ENCODE assay signal across 18 cellular contexts in the genomic region with DNA sequence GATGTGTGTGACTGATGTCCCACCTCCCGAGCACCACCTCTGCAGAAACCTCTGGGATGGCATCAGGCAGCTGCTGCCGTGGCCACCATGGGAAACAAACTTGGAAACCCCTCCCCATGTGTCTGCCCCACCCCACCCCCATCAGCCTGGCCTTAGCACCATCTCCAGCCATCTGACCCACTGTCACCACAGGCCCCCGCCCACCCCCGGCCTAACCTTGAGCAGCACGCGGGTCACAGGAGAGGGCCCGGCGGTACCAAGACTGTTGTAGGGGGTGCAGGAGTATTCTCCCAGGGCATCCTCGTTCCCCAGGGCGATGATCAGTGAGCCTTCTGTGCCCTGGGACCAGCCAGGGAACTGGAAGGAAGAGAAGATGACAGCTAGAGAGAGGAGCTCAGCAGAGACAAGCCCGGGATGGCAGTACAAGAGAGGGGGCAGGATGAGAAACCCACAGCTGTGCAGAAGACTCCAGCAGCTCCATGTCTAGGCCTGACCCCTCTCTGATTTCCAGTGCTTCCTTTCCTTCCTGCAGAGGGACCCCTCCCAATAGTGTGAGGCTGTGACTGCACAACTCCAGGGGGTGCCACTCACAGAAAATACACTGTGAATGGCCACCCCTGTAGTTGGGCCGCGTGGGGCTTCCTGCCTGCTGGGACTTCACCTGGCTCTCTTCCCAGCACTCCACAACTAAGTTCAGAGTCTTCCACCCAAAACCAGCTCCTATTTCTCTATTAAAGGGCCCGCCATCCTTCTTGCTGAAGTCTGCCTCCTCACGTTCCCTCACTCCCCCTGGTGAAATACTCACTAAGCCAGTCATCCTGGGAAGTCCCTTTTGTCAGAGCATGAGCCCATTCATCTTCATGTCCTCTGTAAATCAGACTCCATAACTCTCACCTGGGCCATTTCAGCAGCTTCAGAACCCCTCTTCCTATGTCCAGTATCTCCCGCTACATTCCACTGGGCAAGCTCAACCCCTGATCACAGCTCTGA. TPM values are rescaled to one million over a fixed set of nuclear protein-coding genes. Genes with fewer than 3 reads are reported as not detected.
DNase-seq lines count a peak whose midpoint lies in the region; ATAC-seq and TF ChIP-seq lines count a peak whose summit lies in the region.
"Had no signal": no experiment of that assay in that cellular context is flagged by ENCODE, and none has a peak within 500 bp of the region (broad histone marks: within the 10 kb centered on the region; RNA-seq: fewer than 3 reads in every experiment).

No MANE protein-coding gene starts in this region.

- TF ChIP-seq POLR2A in IMR-90 (IDR thresholded peaks at IDR 0.05; ENCODE audit: low read depth, low read length) = no peak

- no peak overlapping the region for H2BK5ac ChIP-seq in IMR-90 (ENCODE audit: low read depth, low read length, poor library complexity, severe bottlenecking)

- H2BK15ac ChIP-seq in IMR-90 (ENCODE audit: low read depth, low read length) = no peak overlapping the region

- DNase-seq in IMR-90 (peak; percentile 26), mammary epithelial cell (peak; percentile 64), neural progenitor cell (ENCODE audit: low spot score) (no peak), COLO668 (lab: John Stamatoyannopoulos, UW; ENCODE audit: unreplicated experiment) (no peak), cerebellar nuclear complex (lab: John Stamatoyannopoulos, UW) (no peak)
- DNase-seq: activated CD8-positive, alpha-beta T cell treated with anti-CD3 and anti-CD28 coated beads, Interleukin-2, amount 10 ng/mL, durations not matched to agents 7 days and 5 days; activated T-cell treated with anti-CD3 and anti-CD28 coated beads, Interleukin-2, amount 50 U/mL, for 48 hours; effector CD4-positive, alpha-beta T cell; hypothalamus; right cardiac atrium; stimulated activated naive CD8-positive, alpha-beta T cell treated with anti-CD3 and anti-CD28 coated beads, Interleukin-15, amount 100 ng/mL, for 72 hours had no signal

- no peak overlapping the region for H2BK20ac ChIP-seq in IMR-90 (ENCODE audit: low read depth, low read length)

- peaks cover 0 to 29% (median 0%) of the 10 kb centered on the region in 11 experiments; a peak in 7 of 22 replicates for H3K36me3 ChIP-seq in BLaER1 treated with 17β-estradiol and CSF1 and Interleukin-3, amounts not matched to agents 10 nM and 100 nM
- no peaks in the 10 kb centered on the region for H3K36me3 ChIP-seq in IMR-90 (ENCODE audit: control insufficient read depth, insufficient read depth, low read length)
- no peaks in the 10 kb centered on the region for H3K36me3 ChIP-seq in mammary epithelial cell (ENCODE audit: insufficient read depth, low read length)
- H3K36me3 ChIP-seq in neural progenitor cell = no peaks in the 10 kb centered on the region

- no peak overlapping the region for H3K4ac ChIP-seq in IMR-90 (ENCODE audit: low read depth, low read length)

- H3K9ac ChIP-seq in BLaER1 treated with 17β-estradiol and CSF1 and Interleukin-3, amounts not matched to agents 10 nM and 100 nM = no peak overlapping the region
- H3K9ac ChIP-seq in IMR-90 (ENCODE audit: low read depth, low read length) (no peak overlapping the region), mammary epithelial cell (ENCODE audit: insufficient read depth, low read length) (no peak overlapping the region), neural progenitor cell (no peak overlapping the region)

- H3K79me2 ChIP-seq in mammary epithelial cell (ENCODE audit: insufficient read depth, low read length) (no peaks in the 10 kb centered on the region), neural progenitor cell (ENCODE audit: low read depth) (no peaks in the 10 kb centered on the region)

- H3K18ac ChIP-seq in IMR-90 (ENCODE audit: low read depth, low read length) = no peak overlapping the region

- H3K4me3 ChIP-seq in BLaER1 treated with 17β-estradiol and CSF1 and Interleukin-3, amounts not matched to agents 10 nM and 100 nM = no peak overlapping the region
- H3K4me3 ChIP-seq in IMR-90 (ENCODE audit: insufficient read depth, low read depth, low read length) = no peak overlapping the region
- no peak overlapping the region for H3K4me3 ChIP-seq in mammary epithelial cell (replicated peaks in 1 of 3; ENCODE audit: insufficient read depth in 1 of 3, low read depth in 2 of 3, low read length in 3 of 3)
- no peak overlapping the region for H3K4me3 ChIP-seq in neural progenitor cell

- no peaks in the 10 kb centered on the region for H3K79me1 ChIP-seq in IMR-90 (ENCODE audit: low read depth in 1 of 2, low read length in 2 of 2)

- H3K4me3 Mint-ChIP-seq in neural progenitor cell = peak overlapping the region; percentile 23
- H3K4me3 Mint-ChIP-seq: activated CD8-positive, alpha-beta T cell treated with anti-CD3 and anti-CD28 coated beads, Interleukin-2, amount 10 ng/mL, durations not matched to agents 7 days and 5 days; activated naive CD8-positive, alpha-beta T cell; stimulated activated naive CD8-positive, alpha-beta T cell treated with anti-CD3 and anti-CD28 coated beads, Interleukin-15, amount 100 ng/mL, for 72 hours had no signal

- intact Hi-C loops in IMR-90 (cut with micrococcal nuclease) (no loop called here), mammary epithelial cell (cut with micrococcal nuclease) (no loop called here)

- H3K4me2 ChIP-seq in BLaER1 treated with 17β-estradiol and CSF1 and Interleukin-3, amounts not matched to agents 10 nM and 100 nM = peak overlapping the region in 7 of 11 experiments; percentile 25 to 87 (median 75); a peak in 10 of 22 replicates
- H3K4me2 ChIP-seq in IMR-90 (ENCODE audit: low read depth, low read length) (no peak overlapping the region), mammary epithelial cell (ENCODE audit: insufficient read depth, low read depth, low read length) (peak overlapping the region; percentile 49), neural progenitor cell (no peak overlapping the region)

- H4K91ac ChIP-seq in IMR-90 (ENCODE audit: insufficient read depth, low read depth, low read length) = no peak overlapping the region

- no TSS peak for BruUV-seq in IMR-90 (replicated peaks; lab: Mats Ljungman, UMichigan)
- no TSS peak for BruUV-seq in mammary epithelial cell (replicated peaks; lab: Mats Ljungman, UMichigan)

- peaks cover 20 to 53% (median 48%) of the 10 kb centered on the region in 10 experiments for H3K4me1 ChIP-seq in BLaER1 treated with 17β-estradiol and CSF1 and Interleukin-3, amounts not matched to agents 10 nM and 100 nM
- H3K4me1 ChIP-seq in IMR-90 (ENCODE audit: control insufficient read depth, insufficient read depth, low read length) (no peaks in the 10 kb centered on the region), mammary epithelial cell (ENCODE audit: insufficient read depth, low read length) (peaks cover 38% of the 10 kb centered on the region), neural progenitor cell (peaks cover 11% of the 10 kb centered on the region)

- H3F3A ChIP-seq in neural progenitor cell (ENCODE audit: low read depth) = no peaks in the 10 kb centered on the region

- H3K9me3 ChIP-seq in BLaER1 treated with 17β-estradiol and CSF1 and Interleukin-3, amounts not matched to agents 10 nM and 100 nM (replicated peaks in 1 of 11) = no peaks in the 10 kb centered on the region
- H3K9me3 ChIP-seq in IMR-90 (ENCODE audit: control insufficient read depth, insufficient read depth, low read length) (no peaks in the 10 kb centered on the region), mammary epithelial cell (replicated peaks; ENCODE audit: insufficient read depth, low read length) (no peaks in the 10 kb centered on the region), neural progenitor cell (ENCODE audit: low read depth) (no peaks in the 10 kb centered on the region)

- H2AK9ac ChIP-seq in IMR-90 (replicated peaks; ENCODE audit: low read depth, low read length, poor library complexity) = peak overlapping the region; percentile 37

- peaks cover 2% of the 10 kb centered on the region for H3K27me3 Mint-ChIP-seq in neural progenitor cell (ENCODE audit: insufficient read depth, low read depth)
- H3K27me3 Mint-ChIP-seq: activated naive CD8-positive, alpha-beta T cell; stimulated activated naive CD8-positive, alpha-beta T cell treated with anti-CD3 and anti-CD28 coated beads, Interleukin-15, amount 100 ng/mL, for 72 hours had no signal

- H3K23ac ChIP-seq in IMR-90 (ENCODE audit: low read depth, low read length) = no peak overlapping the region

- no peak overlapping the region for H2AFZ ChIP-seq in IMR-90 (replicated peaks; ENCODE audit: low read length, poor library complexity)
- no peak overlapping the region for H2AFZ ChIP-seq in mammary epithelial cell (ENCODE audit: low read depth, low read length)
- H2AFZ ChIP-seq in neural progenitor cell (replicated peaks) = no peak overlapping the region

- peaks cover 0 to 23% (median 0%) of the 10 kb centered on the region in 11 experiments; a peak in 3 of 22 replicates for H4K20me1 ChIP-seq in BLaER1 treated with 17β-estradiol and CSF1 and Interleukin-3, amounts not matched to agents 10 nM and 100 nM
- H4K20me1 ChIP-seq in IMR-90 (ENCODE audit: insufficient read depth, low read length) (no peaks in the 10 kb centered on the region), mammary epithelial cell (ENCODE audit: insufficient read depth, low read length) (no peaks in the 10 kb centered on the region), neural progenitor cell (ENCODE audit: low read depth) (peaks cover 12% of the 10 kb centered on the region)

- no peak overlapping the region for H2AK5ac ChIP-seq in IMR-90 (ENCODE audit: low read depth, low read length)

- no peak overlapping the region for H3K56ac ChIP-seq in IMR-90 (ENCODE audit: extremely low read depth, insufficient read depth, low read length)

- TF ChIP-seq CTCF in IMR-90 (conservative IDR thresholded peaks at IDR 0.05; ENCODE audit: low read depth, low read length) = no peak
- TF ChIP-seq CTCF in mammary epithelial cell (conservative IDR thresholded peaks at IDR 0.05 in 1 of 2, IDR thresholded peaks at IDR 0.05 in 1 of 2; ENCODE audit: extremely low read depth in 1 of 2, insufficient read depth in 1 of 2, low read depth in 1 of 2, low read length in 2 of 2) = no peak
- TF ChIP-seq CTCF in neural progenitor cell (IDR thresholded peaks at IDR 0.05) = no peak

- H3K14ac ChIP-seq in IMR-90 (replicated peaks; ENCODE audit: low read depth, low read length) = no peak overlapping the region

- TF ChIP-seq RAD21 in IMR-90 (IDR thresholded peaks at IDR 0.05; ENCODE audit: low read length) = no peak

- no peak overlapping the region for H3K27ac Mint-ChIP-seq in neural progenitor cell
- H3K27ac Mint-ChIP-seq: activated CD8-positive, alpha-beta T cell treated with anti-CD3 and anti-CD28 coated beads, Interleukin-2, amount 10 ng/mL, durations not matched to agents 7 days and 5 days; activated naive CD8-positive, alpha-beta T cell had no signal

- H4K5ac ChIP-seq in IMR-90 (ENCODE audit: low read depth, low read length) = no peak overlapping the region

- H3K9me1 ChIP-seq in IMR-90 (ENCODE audit: insufficient read depth, low read length) = no peaks in the 10 kb centered on the region

- CTCF ChIA-PET in IMR-90 (lab: Yijun Ruan, JAX) = interaction anchor here (2.7 kb wide), 1 partner anchor 74 kb away, joined by 15 read pairs; no protein-coding TSS in a partner anchor
- CTCF ChIA-PET in mammary epithelial cell (lab: Charles Lee; ENCODE audit: low non-redundant PET) = interaction anchor here (0.5 to 1.2 kb wide), 3 partner anchors 18 to 75 kb away, joined by 3 to 4 read pairs (median 3); no protein-coding TSS in a partner anchor

- POLR2A ChIA-PET in IMR-90 (lab: Charles Lee; ENCODE audit: unreplicated experiment) = no interaction called here

- H3K27me3 ChIP-seq in BLaER1 treated with 17β-estradiol and CSF1 and Interleukin-3, amounts not matched to agents 10 nM and 100 nM = no peaks in the 10 kb centered on the region
- H3K27me3 ChIP-seq in IMR-90 (ENCODE audit: control insufficient read depth, insufficient read depth, low read length) (peaks cover 9% of the 10 kb centered on the region; the same call in 1 of the 2 replicates), mammary epithelial cell (ENCODE audit: insufficient read depth, low read length) (no peaks in the 10 kb centered on the region), neural progenitor cell (no peaks in the 10 kb centered on the region)

- H3K9me3 Mint-ChIP-seq in neural progenitor cell = no peaks in the 10 kb centered on the region
- H3K9me3 Mint-ChIP-seq: stimulated activated naive CD8-positive, alpha-beta T cell treated with anti-CD3 and anti-CD28 coated beads, Interleukin-15, amount 100 ng/mL, for 72 hours had no signal

- H4K8ac ChIP-seq in IMR-90 (ENCODE audit: low read depth in 2 of 2, low read length in 2 of 2) = no peak overlapping the region

- WGBS in IMR-90 (ENCODE audit: extremely low coverage in 2 of 2, insufficient read length in 1 of 2), 2 experiments = 41% methylated on average over 4 of the region's 16 CpGs; no CpG with 5 or more reads in 1 of the 2 experiments
- WGBS in mammary epithelial cell (ENCODE audit: low coverage, missing lambda C conversion rate) = 18% methylated on average over 6 of the region's 16 CpGs

- ATAC-seq in IMR-90 (ENCODE audit: low read depth) = no peak
- no peak for ATAC-seq in HG02678 (IDR thresholded peaks at IDR 0.05; ENCODE audit: unreplicated experiment)
- ATAC-seq in GM19324 (IDR thresholded peaks at IDR 0.05; ENCODE audit: low FRiP score, unreplicated experiment) = no peak
- ATAC-seq: activated CD8-positive, alpha-beta T cell treated with anti-CD3 and anti-CD28 coated beads, Interleukin-2, amount 10 ng/mL, durations not matched to agents 7 days and 5 days; right cardiac atrium; stimulated activated naive CD8-positive, alpha-beta T cell treated with anti-CD3 and anti-CD28 coated beads, Interleukin-15, amount 100 ng/mL, for 72 hours had no signal

- no peak overlapping the region for H2BK120ac ChIP-seq in IMR-90 (ENCODE audit: low read depth, low read length)

- peaks cover 15% of the 10 kb centered on the region for H3K4me1 Mint-ChIP-seq in neural progenitor cell

- peaks cover 20% of the 10 kb centered on the region for H3K36me3 Mint-ChIP-seq in neural progenitor cell
- H3K36me3 Mint-ChIP-seq: activated naive CD8-positive, alpha-beta T cell had no signal

- dilution Hi-C loops in IMR-90 (cut with HindIII; ENCODE audit: low sequenced_read_pairs, unreplicated experiment) = no loop called here
- dilution Hi-C loops in mammary epithelial cell (cut with HindIII; ENCODE audit: low sequenced_read_pairs) = loop anchor here (25.0 kb wide), 1 partner anchor 280 kb away; a partner anchor contains a TSS

- H3K27ac ChIP-seq in BLaER1 treated with 17β-estradiol and CSF1 and Interleukin-3, amounts not matched to agents 10 nM and 100 nM = no peak overlapping the region
- no peak overlapping the region for H3K27ac ChIP-seq in IMR-90 (ENCODE audit: insufficient read depth, low read length)
- peak overlapping the region; percentile 45 for H3K27ac ChIP-seq in mammary epithelial cell (ENCODE audit: insufficient read depth, low read depth, low read length)
- no peak overlapping the region for H3K27ac ChIP-seq in neural progenitor cell

- in situ Hi-C loops in IMR-90 (cut with MboI; ENCODE audit: low sequenced_read_pairs) (loop anchor here (10.0 kb wide), 1 partner anchor 442 kb away; no protein-coding TSS in a partner anchor), mammary epithelial cell (cut with MboI; ENCODE audit: low sequenced_read_pairs in 2 of 2) (loop anchor here in 1 of 2 donors (10.0 kb wide), 1 partner anchor 152 kb away; a partner anchor contains a TSS)

RNA-seq across cellular contexts. Expression of a gene that starts 7.3 kb away (rescaled TPM):
- 365 and 440 TPM in 2 replicates for total RNA-seq in IMR-90 (2012; rRNA removed)
- 634 and 646 TPM in 2 replicates for polyA plus RNA-seq in IMR-90 (2012; rRNA removed)
- polyA plus RNA-seq in IMR-90 (2012; cell fraction: cytosol; rRNA removed) = 328 and 686 TPM in 2 replicates
- polyA plus RNA-seq in IMR-90 (2012; cell fraction: nucleus; rRNA removed; ENCODE audit: low replicate concordance) = 327 and 351 TPM in 2 replicates
- 100 to 1,000 TPM; 178 to 454 TPM for total RNA-seq in mammary epithelial cell
- 748 TPM for polyA plus RNA-seq in mammary epithelial cell
- 594 TPM for polyA minus RNA-seq in mammary epithelial cell
- total RNA-seq in neural progenitor cell (ENCODE audit: low replicate concordance) = 3.9 and 12.1 TPM in 2 replicates

RNA-seq across cellular contexts. Expression of a gene that starts 12.8 kb away (rescaled TPM):
- total RNA-seq in IMR-90 (2012; rRNA removed) (not detected in 2 replicates), mammary epithelial cell (10 to 100 TPM in 1 of 2 donors, 1 to 10 TPM in 1; 1.2 to 21.9 TPM), neural progenitor cell (ENCODE audit: low replicate concordance) (3.3 and 9.1 TPM in 2 replicates)
- polyA plus RNA-seq in IMR-90 (2012; rRNA removed) (0.05 and 0.07 TPM in 2 replicates), mammary epithelial cell (8.3 TPM)
- 0.02 and 0.05 TPM in 2 replicates for polyA plus RNA-seq in IMR-90 (2012; cell fraction: cytosol; rRNA removed)
- 0.07 and 0.29 TPM in 2 replicates for polyA plus RNA-seq in IMR-90 (2012; cell fraction: nucleus; rRNA removed; ENCODE audit: low replicate concordance)
- 19.1 TPM for polyA minus RNA-seq in mammary epithelial cell
- total RNA-seq: activated CD8-positive, alpha-beta T cell treated with anti-CD3 and anti-CD28 coated beads, Interleukin-2, amount 10 ng/mL, durations not matched to agents 7 days and 5 days; mononuclear cell; RPMI7951 had no signal

RNA-seq across cellular contexts. Expression of a gene that starts 21.4 kb away (rescaled TPM):
- 0.18 and 0.28 TPM in 2 replicates for total RNA-seq in IMR-90 (2012; rRNA removed)
- polyA plus RNA-seq in IMR-90 (2012; rRNA removed) = 0.27 and 0.67 TPM in 2 replicates
- polyA plus RNA-seq in IMR-90 (2012; cell fraction: cytosol; rRNA removed) = 0.14 and 0.19 TPM in 2 replicates
- 0.07 TPM in 1 of 2 replicates, not detected in the other for polyA plus RNA-seq in IMR-90 (2012; cell fraction: nucleus; rRNA removed; ENCODE audit: low replicate concordance)
- total RNA-seq in mammary epithelial cell = not detected
- 0.15 TPM for polyA plus RNA-seq in mammary epithelial cell
- not detected for polyA minus RNA-seq in mammary epithelial cell
- total RNA-seq in neural progenitor cell (ENCODE audit: low replicate concordance) = not detected in 2 replicates
- total RNA-seq: activated CD8-positive, alpha-beta T cell treated with anti-CD3 and anti-CD28 coated beads, Interleukin-2, amount 10 ng/mL, durations not matched to agents 7 days and 5 days; right cardiac atrium; ureter had no signal
- polyA plus RNA-seq: right cardiac atrium had no signal

RNA-seq across cellular contexts. Expression of a gene that starts 32.6 kb away (rescaled TPM):
- 0.56 and 0.72 TPM in 2 replicates for total RNA-seq in IMR-90 (2012; rRNA removed)
- polyA plus RNA-seq in IMR-90 (2012; rRNA removed) = 0.51 and 0.55 TPM in 2 replicates
- polyA plus RNA-seq in IMR-90 (2012; cell fraction: cytosol; rRNA removed) = 0.14 and 0.71 TPM in 2 replicates
- 0.63 and 1.3 TPM in 2 replicates for polyA plus RNA-seq in IMR-90 (2012; cell fraction: nucleus; rRNA removed; ENCODE audit: low replicate concordance)
- total RNA-seq in mammary epithelial cell = under 1 TPM in 1 of 2 donors, not detected in 1; 0.82 TPM
- 0.36 TPM for polyA plus RNA-seq in mammary epithelial cell
- polyA minus RNA-seq in mammary epithelial cell = not detected
- not detected in 2 replicates for total RNA-seq in neural progenitor cell (ENCODE audit: low replicate concordance)

Comparison
In these comparisons a context has a peak if more than half of its experiments do, and no peak if none do; other contexts are left out.
1. H3K4me2 ChIP-seq: peak in BLaER1 treated with 17β-estradiol and CSF1 and Interleukin-3, amounts not matched to agents 10 nM and 100 nM (7 of 11) and mammary epithelial cell (single experiment); none in IMR-90 (single experiment) and neural progenitor cell (single experiment).
2. DNase-seq: peak in IMR-90 (single experiment) and mammary epithelial cell (single experiment); none in neural progenitor cell (single experiment), COLO668 (single experiment) and cerebellar nuclear complex (0 of 2).
3. RNA of a gene that starts 7.3 kb away (total RNA-seq): 178 to 454 TPM in mammary epithelial cell and 365 to 440 TPM in IMR-90; 3.9 to 12.1 TPM in neural progenitor cell; every median in the first group is over 10 times any median in the second.